Comparison of ENCODE assay signal across 13 cellular contexts in the genomic region with DNA sequence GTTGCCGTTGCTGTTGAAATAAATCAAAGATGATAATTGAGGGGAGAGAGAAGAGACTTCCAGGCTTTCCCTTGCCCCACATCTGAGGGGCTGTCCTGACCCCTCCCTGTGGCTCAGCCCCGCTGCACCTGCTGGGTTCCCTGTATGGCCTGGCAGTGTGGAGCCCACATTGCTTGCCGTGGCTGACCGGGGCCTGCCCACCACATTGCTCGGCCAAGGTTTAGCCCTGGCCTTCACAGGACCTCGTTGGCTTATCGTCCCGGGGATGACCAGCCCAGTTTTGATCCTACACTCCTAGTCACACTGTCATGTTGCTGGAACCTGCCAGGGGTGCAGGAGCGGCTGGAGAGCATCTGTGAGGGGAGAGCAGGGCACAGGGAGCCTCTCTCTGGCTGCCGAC.
DNase-seq lines count a peak whose midpoint lies in the region; ATAC-seq, FAIRE-seq and TF ChIP-seq lines count a peak whose summit lies in the region.
"Had no signal": no experiment of that assay in that cellular context is flagged by ENCODE, and none has a peak within 500 bp of the region (broad histone marks: within the 10 kb centered on the region; RNA-seq: fewer than 3 reads in every experiment).

No MANE protein-coding gene starts in this region.

- H3K36me3 ChIP-seq in H1 (ENCODE audit: control insufficient read depth in 2 of 4, insufficient read depth in 4 of 4, low read length in 3 of 4), result no peaks in the 10 kb centered on the region
- H3K36me3 ChIP-seq in PC-9 (ENCODE audit: low read depth), result no peaks in the 10 kb centered on the region
- H3K36me3 ChIP-seq: BLaER1, HAP-1 had no signal

- no peak for TF ChIP-seq EP300 in H1 (IDR thresholded peaks at IDR 0.05; ENCODE audit: borderline replicate concordance in 1 of 2, low read depth in 2 of 2, low read length in 2 of 2)

- BruUV-seq in PC-9 (replicated peaks; lab: Mats Ljungman, UMichigan), result no TSS peak

- H3K9ac ChIP-seq in H1 (replicated peaks in 1 of 4; ENCODE audit: extremely low read depth in 1 of 4, low read depth in 3 of 4, low read length in 3 of 4), result no peak overlapping the region
- H3K9ac ChIP-seq: BLaER1 had no signal

- H2BK5ac ChIP-seq in H1 (ENCODE audit: low read depth, low read length), result no peak overlapping the region

- POLR2A ChIA-PET in RWPE1 (lab: Yijun Ruan, JAX; ENCODE audit: low non-redundant PET) (no interaction called here), H1 (lab: Charles Lee; ENCODE audit: partially characterized antibody) (no interaction called here), PC-9 (lab: Charles Lee; ENCODE audit: unreplicated experiment) (no interaction called here)

- WGBS in H1 (ENCODE audit: extremely low coverage in 1 of 2, insufficient coverage in 1 of 2, insufficient read length in 1 of 2, insufficient replicate concordance in 2 of 2, low coverage in 1 of 2, low lambda C conversion rate in 2 of 2, missing lambda C conversion rate in 1 of 2), 2 experiments, result 90% methylated on average over 10 of the region's 10 CpGs; no CpG with 5 or more reads in 1 of the 2 experiments

- H3K27ac ChIP-seq in RWPE1 (peak overlapping the region; percentile 90), H1 (ENCODE audit: low read depth, low read length) (no peak overlapping the region), PC-9 (no peak overlapping the region)
- H3K27ac ChIP-seq: BLaER1 had no signal

- H3K4me3 Mint-ChIP-seq in CD14-positive monocyte, result no peak overlapping the region
- H3K4me3 Mint-ChIP-seq: CD8-positive, alpha-beta T cell had no signal

- H2BK15ac ChIP-seq in H1 (ENCODE audit: low read length), result peak overlapping the region; percentile 40; the same call in 1 of the 2 replicates

- CTCF ChIA-PET in RWPE1 (lab: Yijun Ruan, JAX) (no interaction called here), H1 (lab: Charles Lee; ENCODE audit: partially characterized antibody) (interaction anchor here (1.6 kb wide), 1 partner anchor 147 kb away, joined by 3 read pairs; no protein-coding TSS in a partner anchor), PC-9 (lab: Charles Lee) (no interaction called here)

- H3K9me2 ChIP-seq in PC-9 (ENCODE audit: insufficient read depth), result no peaks in the 10 kb centered on the region

- peaks cover 0 to 17% (median 10%) of the 10 kb centered on the region in 4 experiments; a peak in 4 of 7 replicates for H3K27me3 ChIP-seq in H1 (replicated peaks in 1 of 4; ENCODE audit: control insufficient read depth in 3 of 4, extremely low read depth in 1 of 4, insufficient read depth in 3 of 4, low read length in 3 of 4)
- peaks cover 81% of the 10 kb centered on the region for H3K27me3 ChIP-seq in PC-9 (ENCODE audit: insufficient read depth, low read depth)
- H3K27me3 ChIP-seq: BLaER1 had no signal

- FAIRE-seq in H1 (lab: Jason Lieb, UNC), result no peak

- H3K79me2 ChIP-seq in H1 (ENCODE audit: control insufficient read depth in 1 of 2, insufficient read depth in 2 of 2, low read length in 2 of 2), result no peaks in the 10 kb centered on the region
- no peaks in the 10 kb centered on the region for H3K79me2 ChIP-seq in PC-9 (ENCODE audit: low read depth)

- H3K9me3 ChIP-seq in H1 (ENCODE audit: insufficient read depth in 2 of 2, low read depth in 1 of 2, low read length in 1 of 2) (no peaks in the 10 kb centered on the region), PC-9 (ENCODE audit: insufficient read depth, low read depth) (no peaks in the 10 kb centered on the region)
- H3K9me3 ChIP-seq: BLaER1, HAP-1 had no signal

- peaks cover 17% of the 10 kb centered on the region for H3K4me1 Mint-ChIP-seq in CD14-positive monocyte

- H2AFZ ChIP-seq in H1 (ENCODE audit: low read length), result no peak overlapping the region
- H2AFZ ChIP-seq in PC-9, result no peak overlapping the region

- H4K91ac ChIP-seq in H1 (replicated peaks; ENCODE audit: insufficient read length, low read length), result peak overlapping the region; percentile 23

- H3K4me2 ChIP-seq in H1 (ENCODE audit: insufficient read depth in 1 of 2, low read depth in 2 of 2, low read length in 2 of 2) (no peak overlapping the region), PC-9 (no peak overlapping the region)
- H3K4me2 ChIP-seq: BLaER1 had no signal

- no peak for TF ChIP-seq POLR2A in H1 (IDR thresholded peaks at IDR 0.05; ENCODE audit: control extremely low read depth in 1 of 2, low read depth in 2 of 2, low read length in 2 of 2)

- intact Hi-C loops in CD14-positive monocyte (cut with micrococcal nuclease), result no loop called here
- intact Hi-C loops in posterior vena cava (cut with DNase I), result no loop called here
- intact Hi-C loops in PC-9 (cut with micrococcal nuclease; ENCODE audit: unreplicated experiment), result no loop called here

- H3K4ac ChIP-seq in H1 (replicated peaks; ENCODE audit: insufficient read length, low read depth, low read length), result no peak overlapping the region

- peaks cover 0 to 50% (median 27%) of the 10 kb centered on the region in 7 donors for H3K9me3 Mint-ChIP-seq in CD14-positive monocyte
- H3K9me3 Mint-ChIP-seq: CD8-positive, alpha-beta T cell had no signal

- peaks cover 4% of the 10 kb centered on the region; the same call in 1 of the 2 replicates for H3K23me2 ChIP-seq in H1 (ENCODE audit: low read depth, low read length)

- no peak overlapping the region for H2AK5ac ChIP-seq in H1 (ENCODE audit: low read depth, low read length)

- no peaks in the 10 kb centered on the region for H3K79me1 ChIP-seq in H1 (ENCODE audit: low read depth, low read length)

- H4K5ac ChIP-seq in H1 (ENCODE audit: insufficient read length, low read depth, low read length), result no peak overlapping the region

- peak; percentile 35 for DNase-seq in CD14-positive monocyte (ENCODE audit: low spot score)
- no peak for DNase-seq in RWPE1 (ENCODE audit: low spot score)
- DNase-seq in H1 (ENCODE audit: low read depth in 1 of 2, low spot score in 2 of 2), result no peak
- peak; percentile 46 for DNase-seq in posterior vena cava (ENCODE audit: low spot score)
- DNase-seq in hepatic stellate cell (ENCODE audit: low spot score), result no peak
- DNase-seq in PC-9, result no peak
- DNase-seq: 8988T; Calu3; CD8-positive, alpha-beta T cell; GF-D8 had no signal

- TF ChIP-seq CTCF in CD14-positive monocyte (IDR thresholded peaks at IDR 0.05) (no peak), RWPE1 (conservative IDR thresholded peaks at IDR 0.05; ENCODE audit: low read depth) (no peak), H1 (IDR thresholded peaks at IDR 0.05; ENCODE audit: control extremely low read depth in 1 of 3, insufficient read depth in 1 of 3, low read depth in 1 of 3, low read length in 3 of 3) (no peak), PC-9 (conservative IDR thresholded peaks at IDR 0.05) (no peak)

- no peak overlapping the region for H3K56ac ChIP-seq in H1 (replicated peaks; ENCODE audit: insufficient read length, low read depth, low read length)

- no peak overlapping the region for H3K18ac ChIP-seq in H1 (ENCODE audit: extremely low read depth, low read length)

- H2BK12ac ChIP-seq in H1 (ENCODE audit: low read depth, low read length), result 0 out of 2 replicates have a peak overlapping the region, but pooled peaks have one; percentile 43

- TF ChIP-seq RAD21 in H1 (IDR thresholded peaks at IDR 0.05 in 1 of 2, conservative IDR thresholded peaks at IDR 0.05 in 1 of 2; ENCODE audit: low read depth in 2 of 2, low read length in 2 of 2), result no peak

- H3K14ac ChIP-seq in H1 (ENCODE audit: insufficient read length), result no peak overlapping the region

- H3K4me3 ChIP-seq in H1 (ENCODE audit: extremely low read depth in 1 of 4, insufficient read depth in 2 of 4, low read depth in 3 of 4, low read length in 4 of 4), result no peak overlapping the region
- no peak overlapping the region for H3K4me3 ChIP-seq in PC-9
- H3K4me3 ChIP-seq: BLaER1, HAP-1 had no signal

- H3K36me3 Mint-ChIP-seq in CD14-positive monocyte, result no peaks in the 10 kb centered on the region
- H3K36me3 Mint-ChIP-seq: CD8-positive, alpha-beta T cell had no signal

- H4K20me1 ChIP-seq in H1 (replicated peaks in 1 of 2; ENCODE audit: control insufficient read depth in 1 of 2, insufficient read depth in 2 of 2, low read length in 2 of 2) (no peaks in the 10 kb centered on the region), PC-9 (ENCODE audit: insufficient read depth) (0 out of 2 replicates have a peak, but pooled peaks cover 10% of the 10 kb centered on the region)
- H4K20me1 ChIP-seq: BLaER1 had no signal

- H3K4me1 ChIP-seq in H1 (replicated peaks in 1 of 4; ENCODE audit: control insufficient read depth in 3 of 4, insufficient read depth in 4 of 4, low read length in 3 of 4) (peaks cover 7 to 23% (median 13%) of the 10 kb centered on the region in 4 experiments), PC-9 (replicated peaks; ENCODE audit: insufficient read depth) (no peaks in the 10 kb centered on the region)
- H3K4me1 ChIP-seq: HAP-1 had no signal

- H3F3A ChIP-seq in PC-9 (ENCODE audit: insufficient read depth, low read depth), result no peaks in the 10 kb centered on the region

- H3K23ac ChIP-seq in H1 (ENCODE audit: insufficient read length), result no peak overlapping the region

- H4K8ac ChIP-seq in H1 (ENCODE audit: extremely low read depth, insufficient read depth, low read length), result no peak overlapping the region; the same call in 1 of the 2 replicates

- H2BK20ac ChIP-seq in H1 (ENCODE audit: low read length), result no peak overlapping the region

- H3K27ac Mint-ChIP-seq in CD14-positive monocyte, result no peak overlapping the region
- H3K27ac Mint-ChIP-seq: CD8-positive, alpha-beta T cell had no signal

- ATAC-seq in HG02571 (IDR thresholded peaks at IDR 0.05; ENCODE audit: unreplicated experiment), result no peak
- ATAC-seq: CD8-positive, alpha-beta T cell had no signal

- H2BK120ac ChIP-seq in H1 (replicated peaks; ENCODE audit: low read depth, low read length), result no peak overlapping the region

- H3K27me3 Mint-ChIP-seq in CD14-positive monocyte (ENCODE audit: low read depth in 3 of 3), result peaks cover 2 to 6% (median 5%) of the 10 kb centered on the region in 3 donors

TF ChIP-seq in H1, 55 proteins besides CTCF, POLR2A, EP300 and RAD21 (continues in another document):
- TF ChIP-seq FOSL1 (IDR thresholded peaks at IDR 0.05; ENCODE audit: insufficient read depth, low read depth, low read length) (no peak), CEBPB (IDR thresholded peaks at IDR 0.05; ENCODE audit: low read depth, low read length) (no peak), RFX5 (IDR thresholded peaks at IDR 0.05; ENCODE audit: borderline replicate concordance, low read depth, low read length) (no peak), RNF2 (IDR thresholded peaks at IDR 0.05; ENCODE audit: borderline replicate concordance, low read depth, low read length, missing control alignments, poor library complexity, severe bottlenecking) (no peak), CTBP2 (IDR thresholded peaks at IDR 0.05; ENCODE audit: borderline replicate concordance, insufficient read depth, insufficient read length, low read length) (no peak), HDAC2 (IDR thresholded peaks at IDR 0.05; ENCODE audit: borderline replicate concordance in 1 of 2, low read depth in 2 of 2, low read length in 2 of 2) (no peak), CBX5 (IDR thresholded peaks at IDR 0.05; ENCODE audit: low read depth, low read length) (no peak)
- TF ChIP-seq, protein P1, sequence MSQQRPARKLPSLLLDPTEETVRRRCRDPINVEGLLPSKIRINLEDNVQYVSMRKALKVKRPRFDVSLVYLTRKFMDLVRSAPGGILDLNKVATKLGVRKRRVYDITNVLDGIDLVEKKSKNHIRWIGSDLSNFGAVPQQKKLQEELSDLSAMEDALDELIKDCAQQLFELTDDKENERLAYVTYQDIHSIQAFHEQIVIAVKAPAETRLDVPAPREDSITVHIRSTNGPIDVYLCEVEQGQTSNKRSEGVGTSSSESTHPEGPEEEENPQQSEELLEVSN (IDR thresholded peaks at IDR 0.05), result no peak

Comparison
In these comparisons a context has a peak if more than half of its experiments do, and no peak if none do; other contexts are left out.
1. DNase-seq: peak in CD14-positive monocyte (single experiment) and posterior vena cava (single experiment); none in RWPE1 (single experiment), H1 (0 of 2), hepatic stellate cell (single experiment) and PC-9 (0 of 2).